ENCODE assay signal across 8 cellular contexts in genomic region chr16:54931041-54931756, GRCh38. TPM values are rescaled to one million over a fixed set of nuclear protein-coding genes. Genes with fewer than 3 reads are reported as not detected.
DNase-seq lines count a peak whose midpoint lies in the region; ATAC-seq and TF ChIP-seq lines count a peak whose summit lies in the region.

No MANE protein-coding gene starts in this region.

- peak overlapping the region; percentile 82 for H2AFZ ChIP-seq in parathyroid adenoma

- no peaks in the 10 kb centered on the region for H3K79me2 ChIP-seq in parathyroid adenoma

- peaks cover 27 to 30% of the 10 kb centered on the region in 2 donors for H3K36me3 Mint-ChIP-seq in CD14-positive monocyte

- CTCF ChIA-PET in HEK293 (lab: Yijun Ruan, JAX), result interaction anchor here (0.6 to 1.0 kb wide), 6 partner anchors 8 to 740 kb away, joined by 3 to 5 read pairs (median 3); no protein-coding TSS in a partner anchor

- peaks cover 0 to 31% of the 10 kb centered on the region in 2 experiments; a peak in 1 of 3 replicates for H3K36me3 ChIP-seq in HEK293 (ENCODE audit: control insufficient read depth in 2 of 2, insufficient read depth in 1 of 2, low read length in 2 of 2)
- no peaks in the 10 kb centered on the region for H3K36me3 ChIP-seq in parathyroid adenoma (ENCODE audit: control insufficient read depth, insufficient read depth, low read length)

- peaks cover 6 to 52% (median 37%) of the 10 kb centered on the region in 7 donors for H3K9me3 Mint-ChIP-seq in CD14-positive monocyte

- peaks cover 78 to 91% (median 86%) of the 10 kb centered on the region in 3 donors for H3K27me3 Mint-ChIP-seq in CD14-positive monocyte (ENCODE audit: low read depth in 3 of 3)

- DNase-seq in CD14-positive monocyte (ENCODE audit: low spot score) (no peak), T1000 (lab: John Stamatoyannopoulos, UW) (peak; percentile 54), fibroblast of mammary gland (ENCODE audit: low read depth) (peak; percentile 39), amygdala (lab: John Stamatoyannopoulos, UW) (no peak)

- H3K4me3 ChIP-seq in HEK293 (ENCODE audit: low read depth, low read length) (peak overlapping the region; percentile 69), fibroblast of mammary gland (ENCODE audit: control insufficient read depth, low read depth, low read length) (peak overlapping the region; percentile 66), parathyroid adenoma (ENCODE audit: low read depth, low read length) (peak overlapping the region; percentile 59)

- H3K27ac ChIP-seq in HEK293 (ENCODE audit: extremely low read depth, low read depth, low read length) (peak overlapping the region; percentile 93), parathyroid adenoma (no peak overlapping the region)

- H3K4me1 ChIP-seq in HEK293 (ENCODE audit: control insufficient read depth, insufficient read depth, low read length), result peaks cover 5% of the 10 kb centered on the region; the same call in 1 of the 2 replicates
- H3K4me1 ChIP-seq in parathyroid adenoma, result peaks cover 3% of the 10 kb centered on the region

- H3K4me3 Mint-ChIP-seq in CD14-positive monocyte, result peak overlapping the region; percentile 67 to 85

- peak overlapping the region; percentile 70 for H3K4me2 ChIP-seq in parathyroid adenoma (ENCODE audit: low read length)

- TF ChIP-seq CTCF in CD14-positive monocyte (IDR thresholded peaks at IDR 0.05), result no peak
- TF ChIP-seq CTCF in HEK293 (tag by site-specific recombination; IDR thresholded peaks at IDR 0.05), result no peak
- no peak for TF ChIP-seq CTCF in fibroblast of mammary gland (conservative IDR thresholded peaks at IDR 0.05; ENCODE audit: control insufficient read depth, insufficient read depth, low read depth, low read length)
- no peak for TF ChIP-seq CTCF in parathyroid adenoma (IDR thresholded peaks at IDR 0.05)

- H3K4me1 Mint-ChIP-seq in CD14-positive monocyte, result peaks cover 39% of the 10 kb centered on the region

- H3K27ac Mint-ChIP-seq in CD14-positive monocyte, result no peak overlapping the region

- no peak overlapping the region for H3K9ac ChIP-seq in parathyroid adenoma

- H3K27me3 ChIP-seq in parathyroid adenoma (ENCODE audit: control insufficient read depth, insufficient read depth, low read length), result peaks cover 4% of the 10 kb centered on the region

- POLR2A ChIA-PET in HEK293 (lab: Yijun Ruan, JAX), result interaction anchor here (0.6 to 3.2 kb wide), 9 partner anchors 9 to 645 kb away, joined by 3 to 23 read pairs (median 4); partner anchors contain the start of gene IRX3

- intact Hi-C loops in CD14-positive monocyte (cut with micrococcal nuclease), result loop anchor here in 1 of 2 donors (10.0 kb wide), 1 partner anchor 1226 kb away; the partner anchor contains the start of genes FTO and RPGRIP1L

- no peaks in the 10 kb centered on the region for H3K9me3 ChIP-seq in HEK293 (ENCODE audit: control insufficient read depth, insufficient read depth, low read depth, low read length)
- no peaks in the 10 kb centered on the region for H3K9me3 ChIP-seq in parathyroid adenoma (ENCODE audit: control insufficient read depth, low read length)

- no peak for ATAC-seq in HG02798 (IDR thresholded peaks at IDR 0.05; ENCODE audit: poor library complexity, unreplicated experiment)
- no peak for ATAC-seq in HG03159 (IDR thresholded peaks at IDR 0.05; ENCODE audit: unreplicated experiment)

TF ChIP-seq in HEK293, 187 proteins besides CTCF, POLR2A, EP300 and RAD21:
- TF ChIP-seq ZXDB (tag by site-specific recombination; IDR thresholded peaks at IDR 0.05) (peak; percentile 42; the same call in 1 of the 2 replicates), ZNF398 (tag by site-specific recombination; IDR thresholded peaks at IDR 0.05) (peak; percentile 20), PBX3 (CRISPR knock-in tag; IDR thresholded peaks at IDR 0.05) (no peak), ZNF335 (tag by site-specific recombination; conservative IDR thresholded peaks at IDR 0.05) (0 out of 2 replicates have a peak, but pooled peaks have one; percentile 6), ZNF76 (tag by site-specific recombination; IDR thresholded peaks at IDR 0.05; ENCODE audit: borderline replicate concordance, low read depth) (no peak), ZBTB20 (tag by site-specific recombination; IDR thresholded peaks at IDR 0.05) (peak; percentile 47; the same call in 1 of the 2 replicates), ZBTB26 (tag by site-specific recombination; optimal IDR thresholded peaks at IDR 0.05) (peak; percentile 86), ZFHX2 (tag by site-specific recombination; conservative IDR thresholded peaks at IDR 0.05) (peak; percentile 33)
TF ChIP-seq in HEK293: peak in this region for 6.

RNA-seq across cellular contexts. Expression of gene IRX5, which starts 0.5 kb away (rescaled TPM):
- polyA plus RNA-seq in CD14-positive monocyte, result not detected

Comparison
In these comparisons a context has a peak if more than half of its experiments do, and no peak if none do; other contexts are left out.
1. DNase-seq: peak in T1000 (single experiment) and fibroblast of mammary gland (single experiment); none in CD14-positive monocyte (single experiment) and amygdala (0 of 56).
2. Peak in every context shown above with its lines, with median percentiles within 50 percentile points of each other: H3K4me3 ChIP-seq.